34 cellular contexts compared by ENCODE assay signal in the genomic region with DNA sequence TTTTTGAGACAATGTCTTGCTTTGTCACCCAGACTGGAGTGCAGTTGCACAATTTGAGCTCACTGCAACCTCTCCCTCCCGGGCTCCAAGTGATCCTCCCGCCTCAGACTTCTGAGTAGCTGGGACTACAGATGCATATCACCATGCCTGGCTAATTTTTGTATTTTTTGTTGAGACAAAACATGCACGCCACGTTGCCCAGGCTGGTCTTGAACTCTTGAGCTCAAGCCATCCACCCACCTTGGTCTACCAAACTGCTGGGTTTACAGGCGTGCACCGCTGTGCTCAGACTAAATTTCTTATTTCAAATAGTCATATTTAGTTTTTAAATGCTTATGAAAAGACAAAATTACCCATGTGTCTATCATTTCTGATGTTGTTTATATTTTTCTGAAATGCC.
"Had no signal": no experiment of that assay in that cellular context is flagged by ENCODE, and none has a peak within 500 bp of the region (broad histone marks: within the 10 kb centered on the region; RNA-seq: fewer than 3 reads in every experiment).

No MANE protein-coding gene starts in this region.

- DNase-seq: Karpas-422, Kasumi-1, KG1, MG63, MV-4-11, NCI-H1048, NCI-H1092, NCI-H1092 treated with DMSO at 0.1 percent for 48 hours, NCI-H1105, NCI-H1105 treated with DMSO at 0.1 percent for 48 hours, NCI-H1417, NCI-H1417 treated with DMSO at 0.1 percent for 48 hours, NCI-H1436, NCI-H1436 treated with DMSO at 0.1 percent for 48 hours, NCI-H146, NCI-H1694, NCI-H1694 treated with DMSO at 0.1 percent for 48 hours, NCI-H187, NCI-H187 treated with DMSO at 0.1 percent for 48 hours, NCI-H1930, NCI-H2029, NCI-H2029 treated with DMSO at 0.1 percent for 48 hours, NCI-H2081, NCI-H2081 treated with DMSO at 0.1 percent for 48 hours, NCI-H2107, NCI-H2171, NCI-H2171 treated with DMSO at 0.1 percent for 48 hours, NCI-H2227 treated with DMSO at 0.1 percent for 48 hours, NCI-H226, NCI-H345, NCI-H446, NCI-H446 treated with DMSO at 0.1 percent for 48 hours, NCI-H510A had no signal

- H3K4me2 ChIP-seq: KMS-11 had no signal

- H3K27me3 ChIP-seq: MG63 had no signal

- H3K4me3 ChIP-seq: MG63 had no signal

- H3K27ac ChIP-seq: KMS-11 had no signal

- H3K36me3 ChIP-seq: MG63 had no signal

- H3K9me3 ChIP-seq: MG63 had no signal

- H3K9ac ChIP-seq: KMS-11 had no signal
